Comparison of ENCODE assay signal across 17 cellular contexts in genomic region chr17:34671191-34671590, GRCh38.
DNase-seq lines count a peak whose midpoint lies in the region; TF ChIP-seq lines count a peak whose summit lies in the region.
"Had no signal": no experiment of that assay in that cellular context is flagged by ENCODE, and none has a peak within 500 bp of the region (broad histone marks: within the 10 kb centered on the region; RNA-seq: fewer than 3 reads in every experiment).

No MANE protein-coding gene starts in this region.

- H3K9me3 ChIP-seq in HEK293 (ENCODE audit: control insufficient read depth, insufficient read depth, low read depth, low read length), result no peaks in the 10 kb centered on the region
- no peaks in the 10 kb centered on the region for H3K9me3 ChIP-seq in testis
- no peaks in the 10 kb centered on the region for H3K9me3 ChIP-seq in ascending aorta

- DNase-seq in islet precursor cell (peak; percentile 43), posterior vena cava (ENCODE audit: low spot score) (peak; percentile 29), SKM-1 (lab: John Stamatoyannopoulos, UW; ENCODE audit: unreplicated experiment) (no peak), testis (no peak), DMS114 treated with DMSO at 0.1 percent for 48 hours (lab: John Stamatoyannopoulos, UW; ENCODE audit: unreplicated experiment) (no peak), ascending aorta (ENCODE audit: low spot score in 2 of 2) (no peak)
- DNase-seq: C1 segment of cervical spinal cord; Calu3; CD4-positive, alpha-beta memory T cell; COR-L47; DMS79; EL; GF-D8; HFFc6 had no signal

- H3K27me3 ChIP-seq in testis (no peaks in the 10 kb centered on the region), ascending aorta (no peaks in the 10 kb centered on the region)

- TF ChIP-seq CTCF in HEK293 (tag by site-specific recombination; IDR thresholded peaks at IDR 0.05), result no peak
- no peak for TF ChIP-seq CTCF in VCaP (conservative IDR thresholded peaks at IDR 0.05)
- TF ChIP-seq CTCF in testis (IDR thresholded peaks at IDR 0.05), result no peak
- TF ChIP-seq CTCF in ascending aorta (IDR thresholded peaks at IDR 0.05), result no peak

- CTCF ChIA-PET in HEK293 (lab: Yijun Ruan, JAX), result interaction anchor here (0.6 to 0.8 kb wide), 2 partner anchors 14 to 129 kb away, joined by 4 read pairs; no protein-coding TSS in a partner anchor

- POLR2A ChIA-PET in HEK293 (lab: Yijun Ruan, JAX), result no interaction called here

- H3K36me3 ChIP-seq in HEK293 (ENCODE audit: control insufficient read depth in 2 of 2, insufficient read depth in 1 of 2, low read length in 2 of 2) (no peaks in the 10 kb centered on the region), testis (ENCODE audit: low read depth, missing control alignments) (no peaks in the 10 kb centered on the region), ascending aorta (no peaks in the 10 kb centered on the region)

- H3K4me3 ChIP-seq in HEK293 (ENCODE audit: low read depth, low read length), result no peak overlapping the region
- no peak overlapping the region for H3K4me3 ChIP-seq in testis
- H3K4me3 ChIP-seq in ascending aorta, result no peak overlapping the region
- H3K4me3 ChIP-seq: GM23338 had no signal

- no peaks in the 10 kb centered on the region for H3K4me1 ChIP-seq in HEK293 (ENCODE audit: control insufficient read depth, insufficient read depth, low read length)
- no peaks in the 10 kb centered on the region for H3K4me1 ChIP-seq in testis
- no peaks in the 10 kb centered on the region for H3K4me1 ChIP-seq in ascending aorta

- no peak for TF ChIP-seq POLR2A in testis (IDR thresholded peaks at IDR 0.05)

- intact Hi-C loops in posterior vena cava (cut with DNase I) (no loop called here), testis (cut with DNase I; ENCODE audit: low total_unique reads) (no loop called here), ascending aorta (cut with DNase I) (no loop called here)

- H3K27ac ChIP-seq in HEK293 (ENCODE audit: extremely low read depth, low read depth, low read length), result no peak overlapping the region
- H3K27ac ChIP-seq in VCaP, result peak overlapping the region; percentile 99; the same call in 1 of the 2 replicates
- H3K27ac ChIP-seq in testis, result no peak overlapping the region
- H3K27ac ChIP-seq in ascending aorta, result no peak overlapping the region

- 56 to 92% methylated on average over 4 of the region's 4 CpGs for WGBS in testis, 2 donors

TF ChIP-seq in HEK293, 187 proteins besides CTCF, POLR2A, EP300 and RAD21:
- no peak for TF ChIP-seq SP3 (tag by site-specific recombination; IDR thresholded peaks at IDR 0.05)
- peak; percentile 49 for TF ChIP-seq ZIC2 (tag by site-specific recombination; IDR thresholded peaks at IDR 0.05)

Comparison
In these comparisons a context has a peak if more than half of its experiments do, and no peak if none do; other contexts are left out.
1. DNase-seq: peak in islet precursor cell (single experiment) and posterior vena cava (single experiment); none in SKM-1 (single experiment), testis (single experiment), DMS114 treated with DMSO at 0.1 percent for 48 hours (single experiment) and ascending aorta (0 of 2).